ENCODE assay signal across 8 cellular contexts in genomic region chr10:77925795-77926565, GRCh38. TPM values are rescaled to one million over a fixed set of nuclear protein-coding genes. Genes with fewer than 3 reads are reported as not detected.
A peak's percentile ranks its signal among the peaks of the same experiment; 100 is the strongest.
DNase-seq lines count a peak whose midpoint lies in the region; ATAC-seq, FAIRE-seq and TF ChIP-seq lines count a peak whose summit lies in the region.

No MANE protein-coding gene starts in this region.

- H3K4me1 ChIP-seq in SK-N-SH (ENCODE audit: control insufficient read depth in 1 of 2, insufficient read depth in 2 of 2, low read depth in 1 of 2, low read length in 1 of 2) (peaks cover 11 to 35% of the 10 kb centered on the region in 2 experiments; a peak in 3 of 4 replicates), lower lobe of right lung (peaks cover 29% of the 10 kb centered on the region), stomach (peaks cover 13 to 56% (median 39%) of the 10 kb centered on the region in 4 donors)

- peaks cover 52% of the 10 kb centered on the region for H3K79me2 ChIP-seq in SK-N-SH (ENCODE audit: insufficient read depth)

- POLR2A ChIA-PET in SK-N-SH (lab: Yijun Ruan, JAX), result interaction anchor here (0.8 to 2.0 kb wide), 3 partner anchors 36 to 54 kb away, joined by 3 to 7 read pairs (median 4); no protein-coding TSS in a partner anchor

- intact Hi-C loops in lower lobe of right lung (cut with DNase I) (no loop called here), stomach (cut with DNase I; ENCODE audit: low total_unique reads) (loop anchor here (10.0 kb wide), 1 partner anchor 81 kb away; no protein-coding TSS in a partner anchor)

- TF ChIP-seq CTCF in SK-N-SH (IDR thresholded peaks at IDR 0.05), result 0 out of 2 replicates have a peak, but pooled peaks have one; percentile 15
- TF ChIP-seq CTCF in lower lobe of right lung (IDR thresholded peaks at IDR 0.05), result no peak
- no peak for TF ChIP-seq CTCF in stomach (IDR thresholded peaks at IDR 0.05)
- no peak for TF ChIP-seq CTCF in D721Med (IDR thresholded peaks at IDR 0.05; ENCODE audit: insufficient read depth, missing control alignments)

- WGBS in SK-N-SH (ENCODE audit: low lambda C conversion rate), result 0% methylated on average over 1 of the region's 73 CpGs
- 1 to 4% (median 2%) methylated on average over 8 to 73 of the region's 73 CpGs for WGBS in stomach, 5 donors

- peak; percentile 65 for DNase-seq in activated effector memory CD4-positive, alpha-beta T cell treated with anti-CD3 and anti-CD28 coated beads, Interleukin-2, amount 50 U/mL, for 16 hours
- DNase-seq in activated effector memory CD4-positive, alpha-beta T cell treated with Interleukin-2 at 50 U/mL for 16 hours, result no peak
- DNase-seq in SK-N-SH (peak; percentile 67), dermis blood vessel endothelial cell (peak; percentile 56), lower lobe of right lung (peak; percentile 72), stomach (peak; percentile 67), D721Med (ENCODE audit: insufficient read length, low spot score) (no peak)

- H3K36me3 ChIP-seq in SK-N-SH (replicated peaks in 1 of 2; ENCODE audit: control insufficient read depth in 1 of 2, insufficient read depth in 2 of 2, low read length in 1 of 2), result no peaks in the 10 kb centered on the region
- H3K36me3 ChIP-seq in lower lobe of right lung, result no peaks in the 10 kb centered on the region
- H3K36me3 ChIP-seq in stomach, result no peaks in the 10 kb centered on the region

- no peak for TF ChIP-seq RAD21 in SK-N-SH (IDR thresholded peaks at IDR 0.05; ENCODE audit: low read length)

- no peak for FAIRE-seq in D721Med (lab: Jason Lieb, UNC)

- no peak for TF ChIP-seq EP300 in SK-N-SH (IDR thresholded peaks at IDR 0.05; ENCODE audit: borderline replicate concordance in 1 of 2, low read depth in 1 of 2, low read length in 1 of 2)
- no peak for TF ChIP-seq EP300 in stomach (IDR thresholded peaks at IDR 0.05)

- H3K9ac ChIP-seq in SK-N-SH, result peak overlapping the region; percentile 81

- ATAC-seq in HG02885 (IDR thresholded peaks at IDR 0.05; ENCODE audit: poor library complexity, unreplicated experiment) (peak; percentile 68), lower lobe of right lung (peak; percentile 67 to 78)

- no peaks in the 10 kb centered on the region for H3K9me2 ChIP-seq in SK-N-SH

- H3K4me3 ChIP-seq in SK-N-SH (ENCODE audit: low read depth in 2 of 2, low read length in 1 of 2), result peak overlapping the region; percentile 85 to 90
- peak overlapping the region; percentile 90 for H3K4me3 ChIP-seq in lower lobe of right lung
- peak overlapping the region; percentile 63 to 82 (median 75) for H3K4me3 ChIP-seq in stomach

- H3K4me2 ChIP-seq in SK-N-SH, result peak overlapping the region; percentile 92

- peaks cover 8% of the 10 kb centered on the region for H3F3A ChIP-seq in SK-N-SH (replicated peaks; ENCODE audit: insufficient read depth)

- H4K20me1 ChIP-seq in SK-N-SH (ENCODE audit: insufficient read depth), result peaks cover 47% of the 10 kb centered on the region

- H3K9me3 ChIP-seq in SK-N-SH (no peaks in the 10 kb centered on the region), lower lobe of right lung (no peaks in the 10 kb centered on the region), stomach (no peaks in the 10 kb centered on the region)

- H3K27ac ChIP-seq in SK-N-SH (ENCODE audit: low read depth in 2 of 2, low read length in 1 of 2), result peak overlapping the region; percentile 55 to 89; a peak in 3 of 4 replicates
- peak overlapping the region; percentile 65 for H3K27ac ChIP-seq in lower lobe of right lung
- peak overlapping the region; percentile 66 to 92 (median 83) for H3K27ac ChIP-seq in stomach

- no peak for TF ChIP-seq POLR2A in stomach (IDR thresholded peaks at IDR 0.05)

- CTCF ChIA-PET in SK-N-SH (lab: Yijun Ruan, JAX), result interaction anchor here (0.8 to 2.4 kb wide), 14 partner anchors 8 to 104 kb away, joined by 3 to 10 read pairs (median 4); no protein-coding TSS in a partner anchor

- H3K27me3 ChIP-seq in SK-N-SH (ENCODE audit: insufficient read depth), result no peaks in the 10 kb centered on the region
- H3K27me3 ChIP-seq in lower lobe of right lung (ENCODE audit: low read depth), result no peaks in the 10 kb centered on the region
- H3K27me3 ChIP-seq in stomach, result peaks cover 0 to 30% (median 0%) of the 10 kb centered on the region in 3 donors

- no peak overlapping the region for H2AFZ ChIP-seq in SK-N-SH (ENCODE audit: low read depth)

TF ChIP-seq in SK-N-SH, 30 proteins besides CTCF, POLR2A, EP300 and RAD21:
- TF ChIP-seq RXRA (IDR thresholded peaks at IDR 0.05; ENCODE audit: borderline replicate concordance, low read depth), result no peak
- TF ChIP-seq RCOR1 (IDR thresholded peaks at IDR 0.05; ENCODE audit: low read length), result no peak
- TF ChIP-seq MEF2A (IDR thresholded peaks at IDR 0.05; ENCODE audit: borderline replicate concordance, low read depth), result no peak
- no peak for TF ChIP-seq TAF1 (IDR thresholded peaks at IDR 0.05; ENCODE audit: borderline replicate concordance, low read depth, low read length)
- no peak for TF ChIP-seq NRF1 (IDR thresholded peaks at IDR 0.05; ENCODE audit: low read depth, low read length)
- TF ChIP-seq USF1 (IDR thresholded peaks at IDR 0.05; ENCODE audit: borderline replicate concordance, low read depth), result no peak
- TF ChIP-seq POLR2AphosphoS5 (IDR thresholded peaks at IDR 0.05; ENCODE audit: low read depth, low read length), result no peak
- TF ChIP-seq CHD2 (IDR thresholded peaks at IDR 0.05; ENCODE audit: low read length, partially characterized antibody), result no peak
- TF ChIP-seq ZBTB33 (IDR thresholded peaks at IDR 0.05; ENCODE audit: borderline replicate concordance, low read depth), result no peak
TF ChIP-seq in SK-N-SH: peak in this region for 0.

RNA-seq across cellular contexts. Expression of gene DLG5, which starts 0.6 kb away (rescaled TPM):
- polyA plus RNA-seq in SK-N-SH (2012; rRNA removed) (15.3 and 31.3 TPM in 2 replicates), stomach (10 to 100 TPM in 2 of 3 donors, 1 to 10 TPM in 1; 9.2 to 21.8 (median 11.5) TPM)
- polyA plus RNA-seq in SK-N-SH (2012; cell fraction: cytosol; rRNA removed), result 17.4 and 24.5 TPM in 2 replicates
- polyA plus RNA-seq in SK-N-SH (2012; cell fraction: nucleus; rRNA removed), result 61.3 and 63.0 TPM in 2 replicates
- total RNA-seq in dermis blood vessel endothelial cell (7.8 and 11.1 TPM in 2 replicates), lower lobe of right lung (18.7 TPM), stomach (100 to 1,000 TPM in 1 of 5 donors, 10 to 100 TPM in 4; 32.3 to 134 (median 44.8) TPM)

Comparison
In these comparisons a context has a peak if more than half of its experiments do, and no peak if none do; other contexts are left out.
1. DNase-seq: peak in activated effector memory CD4-positive, alpha-beta T cell treated with anti-CD3 and anti-CD28 coated beads, Interleukin-2, amount 50 U/mL, for 16 hours (single experiment), SK-N-SH (single experiment), dermis blood vessel endothelial cell (single experiment), lower lobe of right lung (single experiment) and stomach (single experiment); none in activated effector memory CD4-positive, alpha-beta T cell treated with Interleukin-2 at 50 U/mL for 16 hours (single experiment) and D721Med (single experiment).
2. Peak in every context shown above with its lines, with median percentiles within 50 percentile points of each other: H3K27ac ChIP-seq and H3K4me3 ChIP-seq.